Comparison of ENCODE assay signal across 28 cellular contexts in the genomic region with DNA sequence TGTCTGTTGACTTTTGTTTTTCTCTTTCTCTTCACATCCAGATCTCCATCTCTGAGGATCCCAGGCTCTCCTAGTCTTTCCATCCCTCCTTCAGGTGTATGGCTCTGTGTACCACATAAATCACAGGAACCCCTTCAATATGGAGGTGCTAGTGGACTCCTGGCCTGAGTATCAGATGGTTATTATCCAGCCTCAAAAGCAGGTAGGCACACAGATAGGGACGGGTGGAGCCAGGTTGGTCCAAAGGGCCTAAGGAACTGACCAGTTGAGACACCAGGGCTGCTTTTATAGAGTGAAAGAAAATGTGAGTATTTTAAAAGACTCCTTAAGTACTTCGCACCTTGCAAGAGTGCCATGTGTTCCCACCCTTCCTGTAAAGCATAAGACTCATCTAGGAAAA. TPM values are rescaled to one million over a fixed set of nuclear protein-coding genes. Genes with fewer than 3 reads are reported as not detected.
"Had no signal": no experiment of that assay in that cellular context is flagged by ENCODE, and none has a peak within 500 bp of the region (broad histone marks: within the 10 kb centered on the region; RNA-seq: fewer than 3 reads in every experiment).

No MANE protein-coding gene starts in this region.

- H3K4me3 ChIP-seq: colonic mucosa, coronary artery, dorsolateral prefrontal cortex, esophagus muscularis mucosa, esophagus squamous epithelium, gastrocnemius medialis, gastroesophageal sphincter, heart left ventricle had no signal

- H3K9me3 ChIP-seq: colonic mucosa, esophagus muscularis mucosa, esophagus squamous epithelium, gastrocnemius medialis, gastroesophageal sphincter had no signal

- H3K27me3 ChIP-seq: colonic mucosa, dorsolateral prefrontal cortex, esophagus muscularis mucosa, esophagus squamous epithelium, gastrocnemius medialis, gastroesophageal sphincter, heart left ventricle had no signal

- H3K36me3 ChIP-seq: colonic mucosa, esophagus muscularis mucosa, esophagus squamous epithelium, gastrocnemius medialis, gastroesophageal sphincter, heart left ventricle had no signal

- H3K4me3 Mint-ChIP-seq: dendritic cell treated with granulocyte-macrophage colony-stimulating factor and Interleukin-4, amounts not matched to agents 40 ng/mL and 50 ng/mL, for 4 days; effector memory CD8-positive, alpha-beta T cell; endodermal cell had no signal

- DNase-seq: colonic mucosa; cortex of kidney; dermis blood vessel endothelial cell; dorsolateral prefrontal cortex; effector CD4-positive, alpha-beta T cell; effector CD8-positive, alpha-beta T cell; effector memory CD4-positive, alpha-beta T cell; effector memory CD8-positive, alpha-beta T cell; endodermal cell; erythroblast; esophagus squamous epithelium; foreskin fibroblast; foreskin keratinocyte; foreskin melanocyte; gastrocnemius medialis; glutamatergic neuron; head of caudate nucleus; heart left ventricle had no signal

- H3K27me3 Mint-ChIP-seq: dendritic cell treated with granulocyte-macrophage colony-stimulating factor and Interleukin-4, amounts not matched to agents 40 ng/mL and 50 ng/mL, for 4 days had no signal

- H3K27ac ChIP-seq: colonic mucosa, coronary artery, dorsolateral prefrontal cortex, epithelial cell of prostate, esophagus muscularis mucosa, esophagus squamous epithelium, foreskin keratinocyte, gastrocnemius medialis, gastroesophageal sphincter, heart left ventricle had no signal

- H3K9me3 Mint-ChIP-seq: dendritic cell treated with granulocyte-macrophage colony-stimulating factor and Interleukin-4, amounts not matched to agents 40 ng/mL and 50 ng/mL, for 4 days; effector memory CD8-positive, alpha-beta T cell had no signal

- H3K4me1 Mint-ChIP-seq: endodermal cell had no signal

- H3K27ac Mint-ChIP-seq: dendritic cell treated with granulocyte-macrophage colony-stimulating factor and Interleukin-4, amounts not matched to agents 40 ng/mL and 50 ng/mL, for 4 days; effector memory CD8-positive, alpha-beta T cell; endodermal cell had no signal

- H3K4me1 ChIP-seq: colonic mucosa, esophagus muscularis mucosa, esophagus squamous epithelium, foreskin keratinocyte, gastrocnemius medialis, gastroesophageal sphincter, heart left ventricle had no signal

RNA-seq across cellular contexts. Expression of a gene that starts 39.9 kb away (rescaled TPM):
- total RNA-seq: chondrocyte, dermis microvascular lymphatic vessel endothelial cell, endothelial cell of umbilical vein, esophagus muscularis mucosa, esophagus squamous epithelium, fibroblast of villous mesenchyme, glomerular endothelial cell had no signal
- polyA plus RNA-seq: endothelial cell of umbilical vein, heart left ventricle had no signal
